ENCODE assay signal across 19 cellular contexts in the genomic region with DNA sequence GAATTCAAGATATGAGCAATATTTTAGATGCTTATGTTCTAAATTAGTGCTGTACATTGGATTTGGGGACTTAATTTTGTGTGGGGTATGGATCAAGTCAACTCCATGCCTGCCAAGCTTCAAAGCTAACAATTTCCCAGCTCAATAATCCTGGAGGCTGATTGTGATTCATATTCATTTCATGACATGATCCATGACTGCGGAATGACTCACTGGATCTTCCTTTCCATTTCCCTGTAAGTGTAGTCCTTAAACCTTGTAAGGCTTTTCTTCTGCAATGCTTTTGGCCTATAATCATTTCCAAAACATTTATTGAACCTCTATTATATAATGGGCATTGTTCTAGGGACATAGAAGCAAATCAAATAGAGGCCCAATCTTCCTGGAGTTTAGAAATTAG. TPM values are rescaled to one million over a fixed set of nuclear protein-coding genes. Genes with fewer than 3 reads are reported as not detected.
DNase-seq lines count a peak whose midpoint lies in the region; ATAC-seq, FAIRE-seq and TF ChIP-seq lines count a peak whose summit lies in the region.
"Had no signal": no experiment of that assay in that cellular context is flagged by ENCODE, and none has a peak within 500 bp of the region (broad histone marks: within the 10 kb centered on the region; RNA-seq: fewer than 3 reads in every experiment).

No MANE protein-coding gene starts in this region.

- H3K9me3 ChIP-seq in breast epithelium, result no peaks in the 10 kb centered on the region
- peaks cover 4% of the 10 kb centered on the region for H3K9me3 ChIP-seq in adipocyte (ENCODE audit: control insufficient read depth, low read length)
- H3K9me3 ChIP-seq: adrenal gland had no signal

- no peaks in the 10 kb centered on the region for H3K4me1 Mint-ChIP-seq in MCF 10A (ENCODE audit: insufficient read depth, unreplicated experiment)
- peaks cover 2% of the 10 kb centered on the region for H3K4me1 Mint-ChIP-seq in activated CD4-positive, alpha-beta memory T cell treated with anti-CD3 and anti-CD28 coated beads, Interleukin-2, amount 10 ng/mL, durations not matched to agents 7 days and 5 days
- H3K4me1 Mint-ChIP-seq: activated CD8-positive, alpha-beta memory T cell treated with anti-CD3 and anti-CD28 coated beads, Interleukin-2, amount 10 ng/mL, durations not matched to agents 7 days and 5 days had no signal

- no peaks in the 10 kb centered on the region for H3K36me3 Mint-ChIP-seq in MCF 10A (ENCODE audit: insufficient read depth, unreplicated experiment)
- no peaks in the 10 kb centered on the region for H3K36me3 Mint-ChIP-seq in activated CD4-positive, alpha-beta memory T cell treated with anti-CD3 and anti-CD28 coated beads, Interleukin-2, amount 10 ng/mL, durations not matched to agents 7 days and 5 days (ENCODE audit: low read depth)
- H3K36me3 Mint-ChIP-seq: activated CD8-positive, alpha-beta memory T cell treated with anti-CD3 and anti-CD28 coated beads, Interleukin-2, amount 10 ng/mL, durations not matched to agents 7 days and 5 days; IgD-negative memory B cell had no signal

- no peak for TF ChIP-seq POLR2A in breast epithelium (IDR thresholded peaks at IDR 0.05)

- no peak overlapping the region for H3K9ac ChIP-seq in adipocyte (ENCODE audit: low read length)
- H3K9ac ChIP-seq: parathyroid adenoma had no signal

- H3K27ac ChIP-seq in breast epithelium (no peak overlapping the region), foreskin keratinocyte (peak overlapping the region; percentile 36)
- H3K27ac ChIP-seq: 22Rv1, adrenal gland, parathyroid adenoma had no signal

- no peak overlapping the region for H3K4me3 Mint-ChIP-seq in MCF 10A (ENCODE audit: unreplicated experiment)
- no peak overlapping the region for H3K4me3 Mint-ChIP-seq in activated CD4-positive, alpha-beta memory T cell treated with anti-CD3 and anti-CD28 coated beads, Interleukin-2, amount 10 ng/mL, durations not matched to agents 7 days and 5 days
- H3K4me3 Mint-ChIP-seq: activated CD8-positive, alpha-beta memory T cell treated with anti-CD3 and anti-CD28 coated beads, Interleukin-2, amount 10 ng/mL, durations not matched to agents 7 days and 5 days; IgD-negative memory B cell had no signal

- peak; percentile 99 for ATAC-seq in foreskin keratinocyte
- ATAC-seq: activated CD8-positive, alpha-beta memory T cell treated with anti-CD3 and anti-CD28 coated beads, Interleukin-2, amount 10 ng/mL, durations not matched to agents 7 days and 5 days had no signal

- FAIRE-seq in urothelium cell line (lab: Jason Lieb, UNC), result no peak
- FAIRE-seq: frontal cortex, G401.6, H1 had no signal

- BruUV-seq in MCF 10A (replicated peaks; lab: Mats Ljungman, UMichigan), result no TSS peak

- H3K36me3 ChIP-seq in breast epithelium (no peaks in the 10 kb centered on the region), adipocyte (ENCODE audit: control insufficient read depth, insufficient read depth, low read length, severe bottlenecking) (no peaks in the 10 kb centered on the region)
- H3K36me3 ChIP-seq: adrenal gland had no signal

- intact Hi-C loops in MCF 10A (cut with micrococcal nuclease) (no loop called here), breast epithelium (cut with DNase I; ENCODE audit: low total_unique reads) (no loop called here)

- no peaks in the 10 kb centered on the region for H3K9me3 Mint-ChIP-seq in MCF 10A (ENCODE audit: unreplicated experiment)
- H3K9me3 Mint-ChIP-seq in activated CD4-positive, alpha-beta memory T cell treated with anti-CD3 and anti-CD28 coated beads, Interleukin-2, amount 10 ng/mL, durations not matched to agents 7 days and 5 days, result no peaks in the 10 kb centered on the region
- H3K9me3 Mint-ChIP-seq: IgD-negative memory B cell had no signal

- H3K27me3 ChIP-seq in breast epithelium, result no peaks in the 10 kb centered on the region
- H3K27me3 ChIP-seq in adipocyte (replicated peaks; ENCODE audit: control insufficient read depth, insufficient read depth, low read length), result no peaks in the 10 kb centered on the region
- no peaks in the 10 kb centered on the region for H3K27me3 ChIP-seq in foreskin keratinocyte
- H3K27me3 ChIP-seq: adrenal gland had no signal

- TF ChIP-seq CTCF in MCF 10A (IDR thresholded peaks at IDR 0.05; ENCODE audit: unreplicated experiment), result no peak
- TF ChIP-seq CTCF in breast epithelium (IDR thresholded peaks at IDR 0.05), result no peak
- no peak for TF ChIP-seq CTCF in foreskin keratinocyte (conservative IDR thresholded peaks at IDR 0.05)

- H3K27ac Mint-ChIP-seq in MCF 10A (ENCODE audit: low read depth, unreplicated experiment), result no peak overlapping the region
- H3K27ac Mint-ChIP-seq in activated CD4-positive, alpha-beta memory T cell treated with anti-CD3 and anti-CD28 coated beads, Interleukin-2, amount 10 ng/mL, durations not matched to agents 7 days and 5 days, result no peak overlapping the region
- H3K27ac Mint-ChIP-seq: activated CD8-positive, alpha-beta memory T cell treated with anti-CD3 and anti-CD28 coated beads, Interleukin-2, amount 10 ng/mL, durations not matched to agents 7 days and 5 days; IgD-negative memory B cell had no signal

- H3K4me1 ChIP-seq in breast epithelium (no peaks in the 10 kb centered on the region), adipocyte (ENCODE audit: control insufficient read depth, insufficient read depth, low read length) (peaks cover 12% of the 10 kb centered on the region), foreskin keratinocyte (peaks cover 13% of the 10 kb centered on the region)
- H3K4me1 ChIP-seq: adrenal gland, parathyroid adenoma had no signal

- no peaks in the 10 kb centered on the region for H3K27me3 Mint-ChIP-seq in MCF 10A (ENCODE audit: insufficient read depth, unreplicated experiment)
- no peaks in the 10 kb centered on the region for H3K27me3 Mint-ChIP-seq in activated CD4-positive, alpha-beta memory T cell treated with anti-CD3 and anti-CD28 coated beads, Interleukin-2, amount 10 ng/mL, durations not matched to agents 7 days and 5 days
- H3K27me3 Mint-ChIP-seq: activated CD8-positive, alpha-beta memory T cell treated with anti-CD3 and anti-CD28 coated beads, Interleukin-2, amount 10 ng/mL, durations not matched to agents 7 days and 5 days; IgD-negative memory B cell had no signal

- CTCF ChIA-PET in MCF 10A (lab: Yijun Ruan, JAX), result interaction anchor here (1.3 to 1.5 kb wide), 2 partner anchors 81 to 263 kb away, joined by 3 to 7 read pairs; no protein-coding TSS in a partner anchor
- CTCF ChIA-PET in activated CD4-positive, alpha-beta memory T cell treated with anti-CD3 and anti-CD28 coated beads, Interleukin-2, amount 10 ng/mL, durations not matched to agents 7 days and 5 days (lab: Charles Lee), result no interaction called here

- no peak overlapping the region for H3K4me3 ChIP-seq in breast epithelium
- no peak overlapping the region for H3K4me3 ChIP-seq in adipocyte (ENCODE audit: low read length)
- H3K4me3 ChIP-seq: adrenal gland had no signal

- POLR2A ChIA-PET in MCF 10A (lab: Yijun Ruan, JAX), result no interaction called here
- POLR2A ChIA-PET in activated CD4-positive, alpha-beta memory T cell treated with anti-CD3 and anti-CD28 coated beads, Interleukin-2, amount 10 ng/mL, durations not matched to agents 7 days and 5 days (lab: Charles Lee), result no interaction called here

- peak; percentile 81 for DNase-seq in MCF 10A (ENCODE audit: unreplicated experiment)
- DNase-seq in breast epithelium (ENCODE audit: low spot score in 2 of 2), result no peak
- peak; percentile 79 for DNase-seq in adipocyte (ENCODE audit: low read depth)
- DNase-seq in foreskin keratinocyte, result peak; percentile 68 to 88
- peak; percentile 70 for DNase-seq in urothelium cell line (ENCODE audit: low spot score)
- DNase-seq in activated CD4-positive, alpha-beta memory T cell treated with anti-CD3 and anti-CD28 coated beads, Interleukin-2, amount 10 ng/mL, durations not matched to agents 7 days and 5 days, result no peak
- no peak for DNase-seq in COLO668 (lab: John Stamatoyannopoulos, UW; ENCODE audit: unreplicated experiment)
- no peak for DNase-seq in NCI-H345 treated with DMSO at 0.1 percent for 48 hours (lab: John Stamatoyannopoulos, UW; ENCODE audit: unreplicated experiment)
- DNase-seq: activated CD8-positive, alpha-beta memory T cell treated with anti-CD3 and anti-CD28 coated beads, Interleukin-2, amount 10 ng/mL, durations not matched to agents 7 days and 5 days; adrenal gland; NCI-H2029; stimulated activated CD4-positive, alpha-beta T cell treated with anti-CD3 and anti-CD28 coated beads, Interleukin-4, amount 100 ng/mL, for 24 hours had no signal

RNA-seq across cellular contexts. Expression of gene CCN2, which starts 44.8 kb away (rescaled TPM):
- total RNA-seq in MCF 10A (2022), result 10.9 and 49.4 TPM in 2 replicates
- total RNA-seq in breast epithelium, result 100 to 1,000 TPM in 1 of 3 donors, 10 to 100 TPM in 2; 91.1 to 122 (median 95.0) TPM
- total RNA-seq in foreskin keratinocyte, result 57.2 and 61.1 TPM in 2 replicates
- polyA plus RNA-seq in foreskin keratinocyte, result 46.4 and 53.1 TPM in 2 replicates
- not detected for total RNA-seq in activated CD4-positive, alpha-beta memory T cell treated with anti-CD3 and anti-CD28 coated beads, Interleukin-2, amount 10 ng/mL, durations not matched to agents 7 days and 5 days
- total RNA-seq: activated CD8-positive, alpha-beta memory T cell treated with anti-CD3 and anti-CD28 coated beads, Interleukin-2, amount 10 ng/mL, durations not matched to agents 7 days and 5 days; T-helper 2 cell treated with Interferon-gamma antibody and Interleukin-4, amounts not matched to agents 100 ng/mL and 5 ng/mL, for 36 hours had no signal
- polyA plus RNA-seq: IgD-negative memory B cell had no signal

Comparison
In these comparisons a context has a peak if more than half of its experiments do, and no peak if none do; other contexts are left out.
1. DNase-seq: peak in MCF 10A (single experiment), adipocyte (single experiment), foreskin keratinocyte (2 of 2) and urothelium cell line (single experiment); none in breast epithelium (0 of 2), activated CD4-positive, alpha-beta memory T cell treated with anti-CD3 and anti-CD28 coated beads, Interleukin-2, amount 10 ng/mL, durations not matched to agents 7 days and 5 days (single experiment), COLO668 (single experiment) and NCI-H345 treated with DMSO at 0.1 percent for 48 hours (single experiment).
2. RNA of gene CCN2, which starts 44.8 kb away (total RNA-seq): 91.1 to 122 TPM in breast epithelium, 57.2 to 61.1 TPM in foreskin keratinocyte and 10.9 to 49.4 TPM in MCF 10A; not detected in activated CD4-positive, alpha-beta memory T cell treated with anti-CD3 and anti-CD28 coated beads, Interleukin-2, amount 10 ng/mL, durations not matched to agents 7 days and 5 days; every median in the first group is over 10 times any median in the second.